Comparison of ENCODE assay signal across 21 cellular contexts in genomic region chr10:4343091-4343490, GRCh38.
DNase-seq lines count a peak whose midpoint lies in the region; ATAC-seq and TF ChIP-seq lines count a peak whose summit lies in the region.
"Had no signal": no experiment of that assay in that cellular context is flagged by ENCODE, and none has a peak within 500 bp of the region (broad histone marks: within the 10 kb centered on the region; RNA-seq: fewer than 3 reads in every experiment).

No MANE protein-coding gene starts in this region.

- H3K27me3 ChIP-seq in A673 (replicated peaks; ENCODE audit: insufficient read depth, low read depth, low read length, poor library complexity) (peaks cover 6% of the 10 kb centered on the region), HCT116 (ENCODE audit: insufficient read depth, low read length) (no peaks in the 10 kb centered on the region)
- H3K27me3 ChIP-seq: BE2C, SJCRH30 had no signal

- no peaks in the 10 kb centered on the region for H3K79me2 ChIP-seq in HCT116 (ENCODE audit: insufficient read depth, low read length)

- no peak for TF ChIP-seq RAD21 in HCT116 (IDR thresholded peaks at IDR 0.05; ENCODE audit: low read depth)

- TF ChIP-seq CTCF in A673 (conservative IDR thresholded peaks at IDR 0.05; ENCODE audit: low read depth, low read length) (no peak), HCT116 (IDR thresholded peaks at IDR 0.05 in 2 of 3, conservative IDR thresholded peaks at IDR 0.05 in 1 of 3; ENCODE audit: borderline replicate concordance in 1 of 3, insufficient read depth in 1 of 3, low read depth in 2 of 3, low read length in 2 of 3) (no peak)

- H3K4me3 ChIP-seq in A673 (ENCODE audit: low read depth, low read length, poor library complexity, severe bottlenecking) (no peak overlapping the region), HCT116 (replicated peaks in 1 of 2; ENCODE audit: low read depth in 1 of 2, low read length in 2 of 2) (no peak overlapping the region), SK-N-MC (peak overlapping the region; percentile 75)
- H3K4me3 ChIP-seq: K562, SJCRH30 had no signal

- peak overlapping the region; percentile 51 for H3K27ac ChIP-seq in A673 (ENCODE audit: low read depth, low read length, poor library complexity, severe bottlenecking)
- H3K27ac ChIP-seq in HCT116 (ENCODE audit: low read depth, low read length), result no peak overlapping the region
- H3K27ac ChIP-seq in SK-N-MC, result peak overlapping the region; percentile 99
- H3K27ac ChIP-seq: SJCRH30 had no signal

- H3K9me3 ChIP-seq in A673 (ENCODE audit: low read depth, low read length, poor library complexity, severe bottlenecking) (no peaks in the 10 kb centered on the region), HCT116 (ENCODE audit: control insufficient read depth in 1 of 2, insufficient read depth in 1 of 2, low read depth in 1 of 2, low read length in 2 of 2) (no peaks in the 10 kb centered on the region), SK-N-MC (ENCODE audit: low read depth, low read length) (no peaks in the 10 kb centered on the region)
- H3K9me3 ChIP-seq: BE2C, SJCRH30 had no signal

- no TSS peak for BruUV-seq in A673 (replicated peaks; lab: Mats Ljungman, UMichigan)
- BruUV-seq in HCT116 (replicated peaks; lab: Mats Ljungman, UMichigan), result no TSS peak

- ATAC-seq in HCT116, result no peak
- no peak for ATAC-seq in GM18867 (IDR thresholded peaks at IDR 0.05; ENCODE audit: unreplicated experiment)
- ATAC-seq: HepG2, K562 had no signal

- DNase-seq in A673 (ENCODE audit: low spot score) (peak; percentile 73), HCT116 (ENCODE audit: low read depth, low spot score) (no peak), SK-N-MC (ENCODE audit: low read depth, low spot score) (peak; percentile 60), left kidney (ENCODE audit: low read depth, low spot score) (peak; percentile 21), MV-4-11 (lab: John Stamatoyannopoulos, UW) (no peak)
- DNase-seq in stimulated activated CD8-positive, alpha-beta memory T cell treated with anti-CD3 and anti-CD28 coated beads, Interleukin-4, amount 100 ng/mL, for 48 hours, result no peak
- DNase-seq: ACHN; BE2C; CD8-positive, alpha-beta memory T cell; DMS 273 treated with DMSO at 0.1 percent for 48 hours; DMS79; GF-D8; Kasumi-1; NCI-H1105 treated with DMSO at 0.1 percent for 48 hours; NCI-H2029; NCI-H446; NCI-H524 treated with DMSO at 0.1 percent for 48 hours; SJCRH30 had no signal

- H2AFZ ChIP-seq in HCT116 (ENCODE audit: low read depth, low read length, poor library complexity, severe bottlenecking), result peak overlapping the region; percentile 79

- POLR2A ChIA-PET in A673 (lab: Charles Lee; ENCODE audit: low non-redundant PET), result no interaction called here
- POLR2A ChIA-PET in HCT116 (lab: Charles Lee), result interaction anchor here (2.0 to 2.4 kb wide), 2 partner anchors 11 to 559 kb away, joined by 11 to 12 read pairs; partner anchors contain the start of gene KLF6

- no peaks in the 10 kb centered on the region for H3K36me3 ChIP-seq in A673 (ENCODE audit: insufficient read depth, low read length, poor library complexity, severe bottlenecking)
- no peaks in the 10 kb centered on the region for H3K36me3 ChIP-seq in HCT116 (ENCODE audit: control insufficient read depth in 1 of 2, insufficient read depth in 2 of 2, low read length in 2 of 2)
- H3K36me3 ChIP-seq in SK-N-MC (ENCODE audit: insufficient read depth, low read length), result no peaks in the 10 kb centered on the region
- H3K36me3 ChIP-seq: BE2C, SJCRH30 had no signal

- CTCF ChIA-PET in A673 (lab: Charles Lee), result no interaction called here
- CTCF ChIA-PET in HCT116 (lab: Charles Lee), result no interaction called here

- H3K4me2 ChIP-seq in HCT116 (ENCODE audit: low read length), result no peak overlapping the region

- no peaks in the 10 kb centered on the region for H4K20me1 ChIP-seq in HCT116 (ENCODE audit: insufficient read depth)

- no peak overlapping the region for H3K9ac ChIP-seq in HCT116 (ENCODE audit: low read length)
- H3K9ac ChIP-seq in SK-N-MC (ENCODE audit: insufficient read length), result peak overlapping the region; percentile 41

- RAD21 ChIA-PET in HCT116 (lab: Charles Lee; ENCODE audit: low non-redundant PET in 1 of 2, low total read pairs in 2 of 2, uncharacterized antibody in 2 of 2, unreplicated experiment in 2 of 2), result no interaction called here

- no peak for TF ChIP-seq POLR2A in HCT116 (IDR thresholded peaks at IDR 0.05; ENCODE audit: borderline replicate concordance, extremely low read depth, insufficient read depth, insufficient read length)

- H3K4me1 ChIP-seq in A673 (ENCODE audit: insufficient read depth, low read length, poor library complexity, severe bottlenecking) (peaks cover 14% of the 10 kb centered on the region), HCT116 (ENCODE audit: control insufficient read depth in 1 of 2, insufficient read depth in 2 of 2, low read length in 2 of 2) (peaks cover 14 to 21% of the 10 kb centered on the region in 2 experiments)
- H3K4me1 ChIP-seq: BE2C, SJCRH30 had no signal

- intact Hi-C loops in A673 (cut with micrococcal nuclease; ENCODE audit: unreplicated experiment) (loop anchor here (10.0 kb wide), 1 partner anchor 312 kb away; no protein-coding TSS in a partner anchor), HCT116 (cut with micrococcal nuclease) (no loop called here)

- no peaks in the 10 kb centered on the region for H3K9me2 ChIP-seq in HCT116 (ENCODE audit: insufficient read depth)

TF ChIP-seq in HCT116, 20 proteins besides CTCF, POLR2A, EP300 and RAD21 (continues in another document):
- TF ChIP-seq POLR2AphosphoS5 (IDR thresholded peaks at IDR 0.05; ENCODE audit: low read depth, low read length) (no peak), EGR1 (IDR thresholded peaks at IDR 0.05; ENCODE audit: low read depth) (no peak), EZH2phosphoT487 (IDR thresholded peaks at IDR 0.05; ENCODE audit: borderline replicate concordance) (no peak), EZH2 (IDR thresholded peaks at IDR 0.05) (no peak), FOSL1 (IDR thresholded peaks at IDR 0.05; ENCODE audit: low read depth) (no peak), MAX (IDR thresholded peaks at IDR 0.05) (no peak), ELF1 (IDR thresholded peaks at IDR 0.05; ENCODE audit: borderline replicate concordance, low read depth) (no peak), CBX3 (IDR thresholded peaks at IDR 0.05; ENCODE audit: low read depth) (no peak), ZFX (IDR thresholded peaks at IDR 0.05) (no peak), SIN3A (IDR thresholded peaks at IDR 0.05; ENCODE audit: low read depth) (no peak), ATF3 (IDR thresholded peaks at IDR 0.05) (no peak), YY1 (IDR thresholded peaks at IDR 0.05; ENCODE audit: extremely low read depth, insufficient replicate concordance, low read depth, low read length) (no peak), ZBTB33 (IDR thresholded peaks at IDR 0.05; ENCODE audit: extremely low read depth, insufficient replicate concordance, low read length) (no peak), SP1 (IDR thresholded peaks at IDR 0.05; ENCODE audit: low read depth) (no peak), SRF (IDR thresholded peaks at IDR 0.05; ENCODE audit: low read depth) (no peak), ZNF274 (IDR thresholded peaks at IDR 0.05; ENCODE audit: low read depth, low read length) (no peak), TCF7L2 (IDR thresholded peaks at IDR 0.05; ENCODE audit: borderline replicate concordance, extremely low read depth, insufficient read depth, insufficient read length) (no peak)

Comparison
In these comparisons a context has a peak if more than half of its experiments do, and no peak if none do; other contexts are left out.
1. DNase-seq: peak in A673 (single experiment), SK-N-MC (single experiment) and left kidney (single experiment); none in HCT116 (single experiment), MV-4-11 (single experiment) and stimulated activated CD8-positive, alpha-beta memory T cell treated with anti-CD3 and anti-CD28 coated beads, Interleukin-4, amount 100 ng/mL, for 48 hours (single experiment).